31 cellular contexts compared by ENCODE assay signal in genomic region chr10:132997517-132998265, GRCh38.
"Had no signal": no experiment of that assay in that cellular context is flagged by ENCODE, and none has a peak within 500 bp of the region (broad histone marks: within the 10 kb centered on the region; RNA-seq: fewer than 3 reads in every experiment).

No MANE protein-coding gene starts in this region.

- H3K27ac ChIP-seq: dorsolateral prefrontal cortex, epithelial cell of prostate, esophagus squamous epithelium, heart right ventricle, ovary, psoas muscle, suprapubic skin had no signal

- H3K9me3 ChIP-seq: esophagus squamous epithelium, heart right ventricle, mucosa of descending colon, ovary, psoas muscle, suprapubic skin had no signal

- H3K4me3 ChIP-seq: dorsolateral prefrontal cortex, esophagus squamous epithelium, heart right ventricle, mucosa of descending colon, ovary, psoas muscle, smooth muscle cell, suprapubic skin had no signal

- H3K36me3 ChIP-seq: esophagus squamous epithelium, heart right ventricle, ovary, suprapubic skin had no signal

- H3K4me2 ChIP-seq: smooth muscle cell had no signal

- H3K4me3 Mint-ChIP-seq: mesothelial cell of epicardium; natural killer cell treated with Interleukin-12 subunit alpha and Interleukin-12 subunit beta and Interleukin-15 and Interleukin-18, amount 100 ng/mL, for 72 hours; stimulated activated naive CD8-positive, alpha-beta T cell treated with anti-CD3 and anti-CD28 coated beads, Interleukin-15, amount 100 ng/mL, for 72 hours; type B pancreatic cell had no signal

- H3K4me1 Mint-ChIP-seq: naive B cell; stimulated activated naive CD8-positive, alpha-beta T cell treated with anti-CD3 and anti-CD28 coated beads, Interleukin-15, amount 100 ng/mL, for 72 hours had no signal

- H3K4me1 ChIP-seq: psoas muscle had no signal

- H3K27ac Mint-ChIP-seq: mesothelial cell of epicardium; natural killer cell treated with Interleukin-12 subunit alpha and Interleukin-12 subunit beta and Interleukin-15 and Interleukin-18, amount 100 ng/mL, for 72 hours; stimulated activated naive CD8-positive, alpha-beta T cell treated with anti-CD3 and anti-CD28 coated beads, Interleukin-15, amount 100 ng/mL, for 72 hours; type B pancreatic cell had no signal

- H3K27me3 ChIP-seq: ovary had no signal

- H3K36me3 Mint-ChIP-seq: mesothelial cell of epicardium; naive B cell; natural killer cell treated with Interleukin-12 subunit alpha and Interleukin-12 subunit beta and Interleukin-15 and Interleukin-18, amount 100 ng/mL, for 72 hours; type B pancreatic cell had no signal

- H3K9me3 Mint-ChIP-seq: mesothelial cell of epicardium; naive B cell; natural killer cell treated with Interleukin-12 subunit alpha and Interleukin-12 subunit beta and Interleukin-15 and Interleukin-18, amount 100 ng/mL, for 72 hours; stimulated activated naive CD8-positive, alpha-beta T cell treated with anti-CD3 and anti-CD28 coated beads, Interleukin-15, amount 100 ng/mL, for 72 hours; type B pancreatic cell had no signal

- ATAC-seq: heart right ventricle; mucosa of descending colon; natural killer cell treated with Interleukin-12 subunit alpha and Interleukin-12 subunit beta and Interleukin-15 and Interleukin-18, amount 100 ng/mL, for 72 hours; psoas muscle; sciatic nerve; stimulated activated naive CD8-positive, alpha-beta T cell treated with anti-CD3 and anti-CD28 coated beads, Interleukin-15, amount 100 ng/mL, for 72 hours had no signal

- DNase-seq: caudate nucleus; cerebellar nuclear complex; cortex of kidney; dorsolateral prefrontal cortex; effector CD4-positive, alpha-beta T cell; esophagus squamous epithelium; foreskin melanocyte; glutamatergic neuron; hippocampal formation; kidney glomerular epithelial cell; mesenchymal stem cell; mucosa of descending colon; naive B cell; occipital lobe; ovary; posterior cingulate gyrus; stimulated activated CD4-positive, alpha-beta T cell treated with anti-CD3 and anti-CD28 coated beads, Interleukin-12 subunit alpha, Interleukin-12 subunit beta, amount 100 ng/mL, for 4 hours; stimulated activated CD4-positive, alpha-beta T cell treated with anti-CD3 and anti-CD28 coated beads, Interleukin-1b, Interleukin-23, amount 100 ng/mL, for 48 hours; stimulated activated CD4-positive, alpha-beta T cell treated with anti-CD3 and anti-CD28 coated beads, Interleukin-4, amount 100 ng/mL, for 1 hour; stimulated activated CD8-positive, alpha-beta memory T cell treated with anti-CD3 and anti-CD28 coated beads, Interleukin-4, amount 100 ng/mL, for 48 hours; stimulated activated naive CD4-positive, alpha-beta T cell; stimulated activated naive CD8-positive, alpha-beta T cell treated with anti-CD3 and anti-CD28 coated beads, Interleukin-15, amount 100 ng/mL, for 72 hours had no signal
